Comparison of ENCODE assay signal across 29 cellular contexts in genomic region chr2:9299444-9300100, GRCh38.
DNase-seq lines count a peak whose midpoint lies in the region; ATAC-seq, FAIRE-seq and TF ChIP-seq lines count a peak whose summit lies in the region.
"Had no signal": no experiment of that assay in that cellular context is flagged by ENCODE, and none has a peak within 500 bp of the region (broad histone marks: within the 10 kb centered on the region; RNA-seq: fewer than 3 reads in every experiment).

No MANE protein-coding gene starts in this region.

- no peaks in the 10 kb centered on the region for H3K36me3 Mint-ChIP-seq in mesothelial cell of epicardium
- H3K36me3 Mint-ChIP-seq: activated naive CD4-positive, alpha-beta T cell treated with anti-CD3 and anti-CD28 coated beads, Interleukin-2, amount 50 U/mL, for 24 hours; natural killer cell; stimulated activated naive B cell treated with anti-CD40 and anti-IgM and Interleukin-4, amounts not matched to agents 10 μg/mL and 1 μg/mL and 100 μg/mL, for 72 hours had no signal

- intact Hi-C loops in HepG2 (cut with micrococcal nuclease; ENCODE audit: unreplicated experiment) (no loop called here), right lobe of liver (cut with DNase I) (no loop called here), vagina (cut with DNase I) (no loop called here), heart right ventricle (cut with DNase I) (no loop called here)

- H3K36me3 ChIP-seq in HepG2 (replicated peaks in 1 of 2; ENCODE audit: control insufficient read depth in 1 of 2, insufficient read depth in 2 of 2, low read length in 2 of 2) (peaks cover 8 to 27% of the 10 kb centered on the region in 2 experiments; a peak in 4 of 5 replicates), right lobe of liver (no peaks in the 10 kb centered on the region), vagina (no peaks in the 10 kb centered on the region), heart right ventricle (peaks cover 0 to 20% (median 0%) of the 10 kb centered on the region in 9 donors)
- H3K36me3 ChIP-seq: HAP-1 had no signal

- DNase-seq in HepG2 (ENCODE audit: low spot score) (no peak), right lobe of liver (no peak), mesothelial cell of epicardium (ENCODE audit: low spot score in 2 of 2, unreplicated experiment in 2 of 2) (no peak), vagina (ENCODE audit: extremely low spot score in 2 of 2) (no peak), GM03348 (ENCODE audit: low spot score) (no peak), heart right ventricle (no peak)
- DNase-seq: 8988T; activated CD4-positive, alpha-beta T cell treated with anti-CD3 and anti-CD28 coated beads for 36 hours; activated CD8-positive, alpha-beta T cell treated with anti-CD3 and anti-CD28 coated beads, Interleukin-2, amount 10 ng/mL, durations not matched to agents 7 days and 5 days; amygdala; DND-41; effector memory CD8-positive, alpha-beta T cell; foreskin fibroblast; head of caudate nucleus; kidney; natural killer cell; NCI-H1436 treated with DMSO at 0.1 percent for 48 hours; NCI-H2107; NCI-H748 treated with DMSO at 0.1 percent for 48 hours; Peyer's patch; SIG-M5; stimulated activated naive B cell treated with anti-CD40 and anti-IgM and Interleukin-4, amounts not matched to agents 10 μg/mL and 1 μg/mL and 100 μg/mL, for 72 hours had no signal

- in situ Hi-C loops in HepG2 (cut with HindIII; ENCODE audit: extremely low pct_ligation_motif_present, low pct_unique_long_range_greater_than_20kb) = no loop called here

- H3K9me3 Mint-ChIP-seq in mesothelial cell of epicardium = no peaks in the 10 kb centered on the region
- H3K9me3 Mint-ChIP-seq: activated naive CD4-positive, alpha-beta T cell treated with anti-CD3 and anti-CD28 coated beads, Interleukin-2, amount 50 U/mL, for 24 hours; activated T-helper 2 cell treated with anti-CD3 and anti-CD28 coated beads, Interferon-gamma antibody, Interleukin-2, Interleukin-4, amounts not matched to agents 10 μg/mL and 5 μg/mL and 100 μg/mL, durations not matched to agents 14 hours and 24 hours and 36 hours; effector memory CD8-positive, alpha-beta T cell; natural killer cell; stimulated activated naive B cell treated with anti-CD40 and anti-IgM and Interleukin-4, amounts not matched to agents 10 μg/mL and 1 μg/mL and 100 μg/mL, for 72 hours had no signal

- no peak overlapping the region for H3K4me3 Mint-ChIP-seq in mesothelial cell of epicardium
- H3K4me3 Mint-ChIP-seq: activated CD4-positive, alpha-beta T cell treated with anti-CD3 and anti-CD28 coated beads for 36 hours; activated CD8-positive, alpha-beta T cell treated with anti-CD3 and anti-CD28 coated beads, Interleukin-2, amount 10 ng/mL, durations not matched to agents 7 days and 5 days; activated naive CD4-positive, alpha-beta T cell treated with anti-CD3 and anti-CD28 coated beads, Interleukin-2, amount 50 U/mL, for 24 hours; effector memory CD8-positive, alpha-beta T cell; natural killer cell; stimulated activated naive B cell treated with anti-CD40 and anti-IgM and Interleukin-4, amounts not matched to agents 10 μg/mL and 1 μg/mL and 100 μg/mL, for 72 hours had no signal

- no peak for FAIRE-seq in HepG2 (lab: Jason Lieb, UNC)
- FAIRE-seq: colon, kidney, urothelium cell line had no signal

- H3K27me3 Mint-ChIP-seq in mesothelial cell of epicardium (ENCODE audit: low read depth) = no peaks in the 10 kb centered on the region
- H3K27me3 Mint-ChIP-seq: activated CD4-positive, alpha-beta T cell treated with anti-CD3 and anti-CD28 coated beads for 36 hours had no signal

- no peak overlapping the region for H3K4me2 ChIP-seq in HepG2 (ENCODE audit: low read depth, low read length)

- H3K27ac ChIP-seq in HepG2 (ENCODE audit: extremely low read length, insufficient read depth, low read length) (no peak overlapping the region), right lobe of liver (no peak overlapping the region), cingulate gyrus (ENCODE audit: low read depth, low read length) (peak overlapping the region; percentile 58), vagina (peak overlapping the region; percentile 24), heart right ventricle (peak overlapping the region in 2 of 10 donors; percentile 10 to 28)
- H3K27ac ChIP-seq: Peyer's patch had no signal

- 92% methylated on average over 11 of the region's 11 CpGs for whole genome bisulfite sequencing in HepG2 (ENCODE audit: low lambda C conversion rate)
- 97% methylated on average over 8 of the region's 11 CpGs for WGBS in right lobe of liver (ENCODE audit: insufficient coverage, low coverage, low lambda C conversion rate, missing lambda C conversion rate)
- 73 to 74% methylated on average over 11 of the region's 11 CpGs for WGBS in heart right ventricle, 2 donors

- no TSS peak for BruUV-seq in HepG2 (replicated peaks; lab: Mats Ljungman, UMichigan)

- H4K20me1 ChIP-seq in HepG2 (ENCODE audit: insufficient read depth, low read length) = no peaks in the 10 kb centered on the region; the same call in 1 of the 2 replicates

- no peak for TF ChIP-seq RAD21 in HepG2 (CRISPR knock-in tag; IDR thresholded peaks at IDR 0.05)

- TF ChIP-seq CTCF in HepG2 (CRISPR knock-in tag; IDR thresholded peaks at IDR 0.05) (no peak), right lobe of liver (IDR thresholded peaks at IDR 0.05) (no peak), mesothelial cell of epicardium (IDR thresholded peaks at IDR 0.05; ENCODE audit: unreplicated experiment) (no peak), vagina (IDR thresholded peaks at IDR 0.05) (no peak), heart right ventricle (IDR thresholded peaks at IDR 0.05) (no peak)

- H3K4me1 ChIP-seq in HepG2 (ENCODE audit: insufficient read depth, low read length) = peaks cover 12% of the 10 kb centered on the region
- no peaks in the 10 kb centered on the region for H3K4me1 ChIP-seq in right lobe of liver
- peaks cover 13% of the 10 kb centered on the region for H3K4me1 ChIP-seq in vagina
- H3K4me1 ChIP-seq in heart right ventricle = peaks cover 0 to 76% (median 33%) of the 10 kb centered on the region in 9 donors
- H3K4me1 ChIP-seq: HAP-1 had no signal

- no peak for ATAC-seq in HepG2
- no peak for ATAC-seq in right lobe of liver
- no peak for ATAC-seq in HG03432 (IDR thresholded peaks at IDR 0.05; ENCODE audit: unreplicated experiment)
- ATAC-seq in heart right ventricle = no peak
- ATAC-seq: activated CD4-positive, alpha-beta T cell treated with anti-CD3 and anti-CD28 coated beads for 36 hours; activated CD8-positive, alpha-beta T cell treated with anti-CD3 and anti-CD28 coated beads, Interleukin-2, amount 10 ng/mL, durations not matched to agents 7 days and 5 days; effector memory CD8-positive, alpha-beta T cell; natural killer cell; stimulated activated naive B cell treated with anti-CD40 and anti-IgM and Interleukin-4, amounts not matched to agents 10 μg/mL and 1 μg/mL and 100 μg/mL, for 72 hours had no signal

- TF ChIP-seq POLR2A in HepG2 (IDR thresholded peaks at IDR 0.05; ENCODE audit: insufficient read depth in 1 of 2, low read depth in 2 of 2, low read length in 2 of 2) (no peak), right lobe of liver (IDR thresholded peaks at IDR 0.05) (no peak), vagina (IDR thresholded peaks at IDR 0.05) (no peak)

- no peak overlapping the region for H2AFZ ChIP-seq in HepG2 (ENCODE audit: low read length)

- H3K9me3 ChIP-seq in HepG2 (ENCODE audit: low read length) (no peaks in the 10 kb centered on the region), right lobe of liver (no peaks in the 10 kb centered on the region), vagina (no peaks in the 10 kb centered on the region), heart right ventricle (no peaks in the 10 kb centered on the region)
- H3K9me3 ChIP-seq: HAP-1, Peyer's patch had no signal

- CTCF ChIA-PET in HepG2 (lab: Yijun Ruan, JAX; ENCODE audit: low intra/inter-chr PET ratio, low total read pairs) = no interaction called here

- POLR2A ChIA-PET in HepG2 (lab: Yijun Ruan, JAX) = no interaction called here

- TF ChIP-seq EP300 in HepG2 (IDR thresholded peaks at IDR 0.05; ENCODE audit: low read depth in 2 of 2, low read length in 2 of 2) (no peak), HepG2 (CRISPR knock-in tag; IDR thresholded peaks at IDR 0.05; ENCODE audit: borderline replicate concordance) (no peak)

- no peaks in the 10 kb centered on the region for H3K79me2 ChIP-seq in HepG2 (ENCODE audit: insufficient read depth, low read length)

- H3K4me3 ChIP-seq in HepG2 (replicated peaks in 1 of 3; ENCODE audit: insufficient read depth in 1 of 3, low read depth in 2 of 3, low read length in 3 of 3) = no peak overlapping the region
- H3K4me3 ChIP-seq in right lobe of liver = no peak overlapping the region
- no peak overlapping the region for H3K4me3 ChIP-seq in vagina
- H3K4me3 ChIP-seq in heart right ventricle = no peak overlapping the region
- H3K4me3 ChIP-seq: HAP-1, Peyer's patch had no signal

- H3K9ac ChIP-seq in HepG2 (ENCODE audit: insufficient read depth, low read depth, low read length) = no peak overlapping the region

- H3K27ac Mint-ChIP-seq in mesothelial cell of epicardium = peak overlapping the region; percentile 35
- H3K27ac Mint-ChIP-seq: activated CD4-positive, alpha-beta T cell treated with anti-CD3 and anti-CD28 coated beads for 36 hours; activated CD8-positive, alpha-beta T cell treated with anti-CD3 and anti-CD28 coated beads, Interleukin-2, amount 10 ng/mL, durations not matched to agents 7 days and 5 days; activated naive CD4-positive, alpha-beta T cell treated with anti-CD3 and anti-CD28 coated beads, Interleukin-2, amount 50 U/mL, for 24 hours; activated T-helper 2 cell treated with anti-CD3 and anti-CD28 coated beads, Interferon-gamma antibody, Interleukin-2, Interleukin-4, amounts not matched to agents 10 μg/mL and 5 μg/mL and 100 μg/mL, durations not matched to agents 14 hours and 24 hours and 36 hours; effector memory CD8-positive, alpha-beta T cell; natural killer cell; stimulated activated naive B cell treated with anti-CD40 and anti-IgM and Interleukin-4, amounts not matched to agents 10 μg/mL and 1 μg/mL and 100 μg/mL, for 72 hours had no signal

- peaks cover 12% of the 10 kb centered on the region for H3K4me1 Mint-ChIP-seq in mesothelial cell of epicardium
- H3K4me1 Mint-ChIP-seq: activated CD4-positive, alpha-beta T cell treated with anti-CD3 and anti-CD28 coated beads for 36 hours; activated naive CD4-positive, alpha-beta T cell treated with anti-CD3 and anti-CD28 coated beads, Interleukin-2, amount 50 U/mL, for 24 hours; natural killer cell; stimulated activated naive B cell treated with anti-CD40 and anti-IgM and Interleukin-4, amounts not matched to agents 10 μg/mL and 1 μg/mL and 100 μg/mL, for 72 hours had no signal

- H3K27me3 ChIP-seq in HepG2 (ENCODE audit: control insufficient read depth in 1 of 2, insufficient read depth in 2 of 2, low read length in 2 of 2) = no peaks in the 10 kb centered on the region
- H3K27me3 ChIP-seq in right lobe of liver = no peaks in the 10 kb centered on the region
- H3K27me3 ChIP-seq in vagina = no peaks in the 10 kb centered on the region
- H3K27me3 ChIP-seq in heart right ventricle = no peaks in the 10 kb centered on the region
- H3K27me3 ChIP-seq: Peyer's patch had no signal

TF ChIP-seq in HepG2, 621 proteins besides CTCF, POLR2A, EP300 and RAD21:
- TF ChIP-seq ZNF629 (CRISPR knock-in tag; conservative IDR thresholded peaks at IDR 0.05) = peak; percentile 80
- no peak for TF ChIP-seq ZNF530 (CRISPR knock-in tag; IDR thresholded peaks at IDR 0.05; ENCODE audit: low read depth)

Comparison
In these comparisons a context has a peak if more than half of its experiments do, and no peak if none do; other contexts are left out.
1. H3K27ac ChIP-seq: peak in cingulate gyrus (single experiment) and vagina (single experiment); none in HepG2 (single experiment) and right lobe of liver (0 of 3).